In the genomic region with DNA sequence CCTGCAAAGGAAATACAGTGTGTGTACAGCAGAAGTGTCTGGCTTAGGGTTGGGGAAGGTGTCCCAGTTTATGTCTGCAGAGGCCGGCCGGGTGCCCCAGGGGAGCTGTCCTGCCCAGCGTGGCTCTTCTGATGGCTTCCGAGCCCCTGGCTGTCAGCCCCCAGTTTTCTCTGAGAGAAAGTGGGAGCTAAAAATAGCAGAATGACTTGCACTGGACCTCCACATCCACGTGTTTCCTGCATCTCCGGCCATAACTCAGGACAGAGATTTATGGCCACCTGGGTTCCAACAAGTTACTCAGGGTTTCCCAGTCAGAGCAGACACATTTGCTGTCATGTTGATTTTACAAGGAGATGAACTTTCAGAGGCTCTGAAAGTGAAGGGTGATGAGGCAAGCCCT, we compare ENCODE assay signal across 15 cellular contexts.
DNase-seq lines count a peak whose midpoint lies in the region; ATAC-seq and TF ChIP-seq lines count a peak whose summit lies in the region.
"Had no signal": no experiment of that assay in that cellular context is flagged by ENCODE, and none has a peak within 500 bp of the region (broad histone marks: within the 10 kb centered on the region; RNA-seq: fewer than 3 reads in every experiment).

No MANE protein-coding gene starts in this region.

- H3K4me3 ChIP-seq in esophagus squamous epithelium (no peak overlapping the region), transverse colon (no peak overlapping the region), adrenal gland (no peak overlapping the region)

- ATAC-seq in HG03571 (IDR thresholded peaks at IDR 0.05; ENCODE audit: unreplicated experiment): no peak
- ATAC-seq: activated T-cell treated with anti-CD3 and anti-CD28 coated beads, Interleukin-2, amount 50 U/mL, for 4 hours; HCT116; naive thymus-derived CD4-positive, alpha-beta T cell had no signal

- peaks cover 0 to 25% (median 0%) of the 10 kb centered on the region in 4 donors for H3K27me3 ChIP-seq in esophagus squamous epithelium
- no peaks in the 10 kb centered on the region for H3K27me3 ChIP-seq in transverse colon
- H3K27me3 ChIP-seq in adrenal gland: no peaks in the 10 kb centered on the region

- H3K9me3 Mint-ChIP-seq in nephron progenitor cell: no peaks in the 10 kb centered on the region
- H3K9me3 Mint-ChIP-seq: activated T-cell treated with anti-CD3 and anti-CD28 coated beads, Interleukin-2, amount 50 U/mL, for 4 hours had no signal

- H3K36me3 ChIP-seq in esophagus squamous epithelium: no peaks in the 10 kb centered on the region
- no peaks in the 10 kb centered on the region for H3K36me3 ChIP-seq in transverse colon
- no peaks in the 10 kb centered on the region for H3K36me3 ChIP-seq in adrenal gland (replicated peaks in 1 of 2)

- peaks cover 5 to 52% (median 20%) of the 10 kb centered on the region in 3 donors for H3K4me1 ChIP-seq in esophagus squamous epithelium
- H3K4me1 ChIP-seq in transverse colon: peaks cover 0 to 15% (median 11%) of the 10 kb centered on the region in 4 donors
- H3K4me1 ChIP-seq in adrenal gland (replicated peaks in 1 of 2): peaks cover 10 to 19% of the 10 kb centered on the region in 2 donors

- H3K27ac Mint-ChIP-seq in nephron progenitor cell: no peak overlapping the region
- H3K27ac Mint-ChIP-seq: naive thymus-derived CD4-positive, alpha-beta T cell had no signal

- TF ChIP-seq POLR2A in esophagus squamous epithelium (IDR thresholded peaks at IDR 0.05) (no peak), transverse colon (IDR thresholded peaks at IDR 0.05) (no peak), adrenal gland (IDR thresholded peaks at IDR 0.05) (no peak)

- H3K36me3 Mint-ChIP-seq in nephron progenitor cell (ENCODE audit: low read depth): no peaks in the 10 kb centered on the region

- WGBS in esophagus squamous epithelium, 2 donors: 15 to 39% methylated on average over 5 to 6 of the region's 6 CpGs
- WGBS in transverse colon (ENCODE audit: low coverage in 1 of 2), 2 donors: 18 to 44% methylated on average over 3 to 6 of the region's 6 CpGs
- WGBS in adrenal gland, 4 donors: 11 to 18% (median 15%) methylated on average over 6 of the region's 6 CpGs

- no peak for TF ChIP-seq EP300 in transverse colon (IDR thresholded peaks at IDR 0.05; ENCODE audit: low read depth)

- peak overlapping the region in 3 of 4 donors; percentile 59 to 73 (median 72) for H3K27ac ChIP-seq in esophagus squamous epithelium
- peak overlapping the region in 3 of 4 donors; percentile 11 to 68 (median 67) for H3K27ac ChIP-seq in transverse colon
- peak overlapping the region in 1 of 5 donors; percentile 46 for H3K27ac ChIP-seq in adrenal gland

- in situ Hi-C loops in transverse colon (cut with MboI; ENCODE audit: low pct_ligation_motif_present in 1 of 4, low pct_unique_long_range_greater_than_20kb in 1 of 4, low sequenced_read_pairs in 3 of 4): no loop called here

- TF ChIP-seq CTCF in esophagus squamous epithelium (IDR thresholded peaks at IDR 0.05) (no peak), nephron progenitor cell (IDR thresholded peaks at IDR 0.05) (no peak), transverse colon (IDR thresholded peaks at IDR 0.05) (no peak), adrenal gland (IDR thresholded peaks at IDR 0.05) (no peak)

- H3K4me3 Mint-ChIP-seq in nephron progenitor cell: peak overlapping the region; percentile 77
- H3K4me3 Mint-ChIP-seq: activated T-cell treated with anti-CD3 and anti-CD28 coated beads, Interleukin-2, amount 50 U/mL, for 4 hours had no signal

- DNase-seq in NOMO-1 treated with DMSO at 0.1 percent for 48 hours (lab: John Stamatoyannopoulos, UW; ENCODE audit: unreplicated experiment) (peak; percentile 7), NOMO-1 treated with dmso at 0.1 percent for 144 hours (lab: John Stamatoyannopoulos, UW; ENCODE audit: unreplicated experiment) (no peak), esophagus squamous epithelium (lab: John Stamatoyannopoulos, UW) (no peak), nephron progenitor cell (peak; percentile 25), transverse colon (no peak), T1000 (lab: John Stamatoyannopoulos, UW) (no peak), adrenal gland (no peak)
- DNase-seq: activated CD4-positive, CD25-positive, alpha-beta regulatory T cell; activated T-cell treated with anti-CD3 and anti-CD28 coated beads, Interleukin-2, amount 50 U/mL, for 4 hours; effector CD8-positive, alpha-beta T cell; foreskin melanocyte; naive thymus-derived CD4-positive, alpha-beta T cell; small intestine had no signal

- intact Hi-C loops in esophagus squamous epithelium (cut with DNase I) (no loop called here), transverse colon (cut with DNase I; ENCODE audit: low total_unique reads) (no loop called here), adrenal gland (cut with DNase I) (no loop called here)

- H3K27me3 Mint-ChIP-seq in nephron progenitor cell (ENCODE audit: low read depth, poor library complexity): peaks cover 8% of the 10 kb centered on the region

- H3K9me3 ChIP-seq in esophagus squamous epithelium (no peaks in the 10 kb centered on the region), transverse colon (no peaks in the 10 kb centered on the region), adrenal gland (replicated peaks in 1 of 3) (no peaks in the 10 kb centered on the region)

- peaks cover 64% of the 10 kb centered on the region for H3K4me1 Mint-ChIP-seq in nephron progenitor cell

Comparison
In these comparisons a context has a peak if more than half of its experiments do, and no peak if none do; other contexts are left out.
1. DNase-seq: peak in NOMO-1 treated with DMSO at 0.1 percent for 48 hours (single experiment) and nephron progenitor cell (single experiment); none in NOMO-1 treated with dmso at 0.1 percent for 144 hours (single experiment), esophagus squamous epithelium (single experiment), transverse colon (single experiment), T1000 (single experiment) and adrenal gland (0 of 7).